1 cellular context compared by ENCODE assay signal in the genomic region with DNA sequence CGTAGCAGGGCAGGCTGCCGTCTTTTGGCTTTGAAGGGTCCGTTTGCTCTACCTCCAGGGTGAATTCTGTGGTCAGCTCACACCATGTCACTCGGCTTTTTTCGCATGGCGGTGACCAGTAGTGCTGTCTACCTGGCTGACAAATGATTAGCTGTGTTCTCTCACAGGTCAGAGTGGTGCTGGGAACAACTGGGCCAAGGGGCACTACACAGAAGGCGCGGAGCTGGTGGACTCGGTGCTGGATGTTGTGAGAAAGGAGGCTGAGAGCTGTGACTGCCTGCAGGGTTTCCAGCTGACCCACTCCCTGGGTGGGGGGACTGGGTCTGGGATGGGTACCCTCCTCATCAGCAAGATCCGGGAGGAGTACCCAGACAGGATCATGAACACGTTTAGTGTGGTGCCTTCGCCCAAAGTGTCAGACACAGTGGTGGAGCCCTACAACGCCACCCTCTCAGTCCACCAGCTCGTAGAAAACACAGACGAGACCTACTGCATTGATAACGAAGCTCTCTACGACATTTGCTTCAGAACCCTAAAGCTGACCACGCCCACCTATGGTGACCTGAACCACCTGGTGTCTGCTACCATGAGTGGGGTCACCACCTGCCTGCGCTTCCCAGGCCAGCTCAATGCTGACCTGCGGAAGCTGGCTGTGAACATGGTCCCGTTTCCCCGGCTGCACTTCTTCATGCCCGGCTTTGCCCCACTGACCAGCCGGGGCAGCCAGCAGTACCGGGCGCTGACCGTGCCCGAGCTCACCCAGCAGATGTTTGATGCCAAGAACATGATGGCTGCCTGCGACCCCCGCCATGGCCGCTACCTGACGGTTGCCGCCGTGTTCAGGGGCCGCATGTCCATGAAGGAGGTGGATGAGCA.
TF ChIP-seq lines count a peak whose summit lies in the region.

No MANE protein-coding gene starts in this region.

TF ChIP-seq in HepG2, 621 proteins besides CTCF, POLR2A, EP300 and RAD21 (continued from another document and continues in another):
- TF ChIP-seq, protein P1, sequence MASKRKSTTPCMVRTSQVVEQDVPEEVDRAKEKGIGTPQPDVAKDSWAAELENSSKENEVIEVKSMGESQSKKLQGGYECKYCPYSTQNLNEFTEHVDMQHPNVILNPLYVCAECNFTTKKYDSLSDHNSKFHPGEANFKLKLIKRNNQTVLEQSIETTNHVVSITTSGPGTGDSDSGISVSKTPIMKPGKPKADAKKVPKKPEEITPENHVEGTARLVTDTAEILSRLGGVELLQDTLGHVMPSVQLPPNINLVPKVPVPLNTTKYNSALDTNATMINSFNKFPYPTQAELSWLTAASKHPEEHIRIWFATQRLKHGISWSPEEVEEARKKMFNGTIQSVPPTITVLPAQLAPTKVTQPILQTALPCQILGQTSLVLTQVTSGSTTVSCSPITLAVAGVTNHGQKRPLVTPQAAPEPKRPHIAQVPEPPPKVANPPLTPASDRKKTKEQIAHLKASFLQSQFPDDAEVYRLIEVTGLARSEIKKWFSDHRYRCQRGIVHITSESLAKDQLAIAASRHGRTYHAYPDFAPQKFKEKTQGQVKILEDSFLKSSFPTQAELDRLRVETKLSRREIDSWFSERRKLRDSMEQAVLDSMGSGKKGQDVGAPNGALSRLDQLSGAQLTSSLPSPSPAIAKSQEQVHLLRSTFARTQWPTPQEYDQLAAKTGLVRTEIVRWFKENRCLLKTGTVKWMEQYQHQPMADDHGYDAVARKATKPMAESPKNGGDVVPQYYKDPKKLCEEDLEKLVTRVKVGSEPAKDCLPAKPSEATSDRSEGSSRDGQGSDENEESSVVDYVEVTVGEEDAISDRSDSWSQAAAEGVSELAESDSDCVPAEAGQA (IDR thresholded peaks at IDR 0.05; ENCODE audit: low read depth): no peak
- TF ChIP-seq, protein P1 (CRISPR knock-in tag; IDR thresholded peaks at IDR 0.05; ENCODE audit: borderline replicate concordance): no peak
- TF ChIP-seq, protein P2, sequence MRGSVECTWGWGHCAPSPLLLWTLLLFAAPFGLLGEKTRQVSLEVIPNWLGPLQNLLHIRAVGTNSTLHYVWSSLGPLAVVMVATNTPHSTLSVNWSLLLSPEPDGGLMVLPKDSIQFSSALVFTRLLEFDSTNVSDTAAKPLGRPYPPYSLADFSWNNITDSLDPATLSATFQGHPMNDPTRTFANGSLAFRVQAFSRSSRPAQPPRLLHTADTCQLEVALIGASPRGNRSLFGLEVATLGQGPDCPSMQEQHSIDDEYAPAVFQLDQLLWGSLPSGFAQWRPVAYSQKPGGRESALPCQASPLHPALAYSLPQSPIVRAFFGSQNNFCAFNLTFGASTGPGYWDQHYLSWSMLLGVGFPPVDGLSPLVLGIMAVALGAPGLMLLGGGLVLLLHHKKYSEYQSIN (CRISPR knock-in tag; IDR thresholded peaks at IDR 0.05; ENCODE audit: borderline replicate concordance): no peak
- no peak for TF ChIP-seq BHLHE40 (IDR thresholded peaks at IDR 0.05; ENCODE audit: low read length)
- TF ChIP-seq MBD4 (IDR thresholded peaks at IDR 0.05; ENCODE audit: borderline replicate concordance, low read length): no peak
- TF ChIP-seq, protein P3, sequence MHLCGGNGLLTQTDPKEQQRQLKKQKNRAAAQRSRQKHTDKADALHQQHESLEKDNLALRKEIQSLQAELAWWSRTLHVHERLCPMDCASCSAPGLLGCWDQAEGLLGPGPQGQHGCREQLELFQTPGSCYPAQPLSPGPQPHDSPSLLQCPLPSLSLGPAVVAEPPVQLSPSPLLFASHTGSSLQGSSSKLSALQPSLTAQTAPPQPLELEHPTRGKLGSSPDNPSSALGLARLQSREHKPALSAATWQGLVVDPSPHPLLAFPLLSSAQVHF (CRISPR knock-in tag; IDR thresholded peaks at IDR 0.05): no peak
- TF ChIP-seq ZBTB38 (CRISPR knock-in tag; IDR thresholded peaks at IDR 0.05): peak; percentile 36; the same call in 1 of the 2 replicates
- no peak for TF ChIP-seq REXO4 (CRISPR knock-in tag; IDR thresholded peaks at IDR 0.05; ENCODE audit: borderline replicate concordance)
- TF ChIP-seq ZNF451 (CRISPR knock-in tag; IDR thresholded peaks at IDR 0.05): no peak
- TF ChIP-seq MEF2D (CRISPR knock-in tag; IDR thresholded peaks at IDR 0.05): 0 out of 2 replicates have a peak, but pooled peaks have one; percentile 25
- TF ChIP-seq AKAP8 (CRISPR knock-in tag; IDR thresholded peaks at IDR 0.05): no peak
- TF ChIP-seq KAT7 (CRISPR knock-in tag; IDR thresholded peaks at IDR 0.05; ENCODE audit: borderline replicate concordance): 0 out of 2 replicates have a peak, but pooled peaks have one; percentile 8
- no peak for TF ChIP-seq SUZ12 (IDR thresholded peaks at IDR 0.05; ENCODE audit: low read depth, low read length)
- no peak for TF ChIP-seq ZFX (CRISPR knock-in tag; IDR thresholded peaks at IDR 0.05; ENCODE audit: low read depth)
- TF ChIP-seq ZNF382 (CRISPR knock-in tag; IDR thresholded peaks at IDR 0.05; ENCODE audit: borderline replicate concordance): no peak
- TF ChIP-seq HNRNPL (IDR thresholded peaks at IDR 0.05; ENCODE audit: low read depth, low read length): 0 out of 2 replicates have a peak, but pooled peaks have one; percentile 52
- TF ChIP-seq ZBTB10 (CRISPR knock-in tag; IDR thresholded peaks at IDR 0.05; ENCODE audit: borderline replicate concordance): no peak
- no peak for TF ChIP-seq IRF2 (CRISPR knock-in tag; IDR thresholded peaks at IDR 0.05)
- TF ChIP-seq SIN3B (IDR thresholded peaks at IDR 0.05; ENCODE audit: low read length): no peak
- TF ChIP-seq, protein P4, sequence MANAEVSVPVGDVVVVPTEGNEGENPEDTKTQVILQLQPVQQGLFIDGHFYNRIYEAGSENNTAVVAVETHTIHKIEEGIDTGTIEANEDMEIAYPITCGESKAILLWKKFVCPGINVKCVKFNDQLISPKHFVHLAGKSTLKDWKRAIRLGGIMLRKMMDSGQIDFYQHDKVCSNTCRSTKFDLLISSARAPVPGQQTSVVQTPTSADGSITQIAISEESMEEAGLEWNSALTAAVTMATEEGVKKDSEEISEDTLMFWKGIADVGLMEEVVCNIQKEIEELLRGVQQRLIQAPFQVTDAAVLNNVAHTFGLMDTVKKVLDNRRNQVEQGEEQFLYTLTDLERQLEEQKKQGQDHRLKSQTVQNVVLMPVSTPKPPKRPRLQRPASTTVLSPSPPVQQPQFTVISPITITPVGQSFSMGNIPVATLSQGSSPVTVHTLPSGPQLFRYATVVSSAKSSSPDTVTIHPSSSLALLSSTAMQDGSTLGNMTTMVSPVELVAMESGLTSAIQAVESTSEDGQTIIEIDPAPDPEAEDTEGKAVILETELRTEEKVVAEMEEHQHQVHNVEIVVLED (CRISPR knock-in tag; IDR thresholded peaks at IDR 0.05; ENCODE audit: borderline replicate concordance): no peak; the same call in 1 of the 2 replicates
- no peak for TF ChIP-seq ZKSCAN1 (IDR thresholded peaks at IDR 0.05; ENCODE audit: low read length)
- TF ChIP-seq RXRA (CRISPR knock-in tag; IDR thresholded peaks at IDR 0.05): peak; percentile 8; the same call in 1 of the 2 replicates
- TF ChIP-seq, protein P5, sequence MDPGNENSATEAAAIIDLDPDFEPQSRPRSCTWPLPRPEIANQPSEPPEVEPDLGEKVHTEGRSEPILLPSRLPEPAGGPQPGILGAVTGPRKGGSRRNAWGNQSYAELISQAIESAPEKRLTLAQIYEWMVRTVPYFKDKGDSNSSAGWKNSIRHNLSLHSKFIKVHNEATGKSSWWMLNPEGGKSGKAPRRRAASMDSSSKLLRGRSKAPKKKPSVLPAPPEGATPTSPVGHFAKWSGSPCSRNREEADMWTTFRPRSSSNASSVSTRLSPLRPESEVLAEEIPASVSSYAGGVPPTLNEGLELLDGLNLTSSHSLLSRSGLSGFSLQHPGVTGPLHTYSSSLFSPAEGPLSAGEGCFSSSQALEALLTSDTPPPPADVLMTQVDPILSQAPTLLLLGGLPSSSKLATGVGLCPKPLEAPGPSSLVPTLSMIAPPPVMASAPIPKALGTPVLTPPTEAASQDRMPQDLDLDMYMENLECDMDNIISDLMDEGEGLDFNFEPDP (CRISPR knock-in tag; conservative IDR thresholded peaks at IDR 0.05): no peak
- TF ChIP-seq NR1H2 (CRISPR knock-in tag; IDR thresholded peaks at IDR 0.05; ENCODE audit: borderline replicate concordance, low read depth): 0 out of 2 replicates have a peak, but pooled peaks have one; percentile 15
- TF ChIP-seq, protein P6, sequence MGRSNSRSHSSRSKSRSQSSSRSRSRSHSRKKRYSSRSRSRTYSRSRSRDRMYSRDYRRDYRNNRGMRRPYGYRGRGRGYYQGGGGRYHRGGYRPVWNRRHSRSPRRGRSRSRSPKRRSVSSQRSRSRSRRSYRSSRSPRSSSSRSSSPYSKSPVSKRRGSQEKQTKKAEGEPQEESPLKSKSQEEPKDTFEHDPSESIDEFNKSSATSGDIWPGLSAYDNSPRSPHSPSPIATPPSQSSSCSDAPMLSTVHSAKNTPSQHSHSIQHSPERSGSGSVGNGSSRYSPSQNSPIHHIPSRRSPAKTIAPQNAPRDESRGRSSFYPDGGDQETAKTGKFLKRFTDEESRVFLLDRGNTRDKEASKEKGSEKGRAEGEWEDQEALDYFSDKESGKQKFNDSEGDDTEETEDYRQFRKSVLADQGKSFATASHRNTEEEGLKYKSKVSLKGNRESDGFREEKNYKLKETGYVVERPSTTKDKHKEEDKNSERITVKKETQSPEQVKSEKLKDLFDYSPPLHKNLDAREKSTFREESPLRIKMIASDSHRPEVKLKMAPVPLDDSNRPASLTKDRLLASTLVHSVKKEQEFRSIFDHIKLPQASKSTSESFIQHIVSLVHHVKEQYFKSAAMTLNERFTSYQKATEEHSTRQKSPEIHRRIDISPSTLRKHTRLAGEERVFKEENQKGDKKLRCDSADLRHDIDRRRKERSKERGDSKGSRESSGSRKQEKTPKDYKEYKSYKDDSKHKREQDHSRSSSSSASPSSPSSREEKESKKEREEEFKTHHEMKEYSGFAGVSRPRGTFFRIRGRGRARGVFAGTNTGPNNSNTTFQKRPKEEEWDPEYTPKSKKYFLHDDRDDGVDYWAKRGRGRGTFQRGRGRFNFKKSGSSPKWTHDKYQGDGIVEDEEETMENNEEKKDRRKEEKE (IDR thresholded peaks at IDR 0.05): no peak
- TF ChIP-seq, protein P7, sequence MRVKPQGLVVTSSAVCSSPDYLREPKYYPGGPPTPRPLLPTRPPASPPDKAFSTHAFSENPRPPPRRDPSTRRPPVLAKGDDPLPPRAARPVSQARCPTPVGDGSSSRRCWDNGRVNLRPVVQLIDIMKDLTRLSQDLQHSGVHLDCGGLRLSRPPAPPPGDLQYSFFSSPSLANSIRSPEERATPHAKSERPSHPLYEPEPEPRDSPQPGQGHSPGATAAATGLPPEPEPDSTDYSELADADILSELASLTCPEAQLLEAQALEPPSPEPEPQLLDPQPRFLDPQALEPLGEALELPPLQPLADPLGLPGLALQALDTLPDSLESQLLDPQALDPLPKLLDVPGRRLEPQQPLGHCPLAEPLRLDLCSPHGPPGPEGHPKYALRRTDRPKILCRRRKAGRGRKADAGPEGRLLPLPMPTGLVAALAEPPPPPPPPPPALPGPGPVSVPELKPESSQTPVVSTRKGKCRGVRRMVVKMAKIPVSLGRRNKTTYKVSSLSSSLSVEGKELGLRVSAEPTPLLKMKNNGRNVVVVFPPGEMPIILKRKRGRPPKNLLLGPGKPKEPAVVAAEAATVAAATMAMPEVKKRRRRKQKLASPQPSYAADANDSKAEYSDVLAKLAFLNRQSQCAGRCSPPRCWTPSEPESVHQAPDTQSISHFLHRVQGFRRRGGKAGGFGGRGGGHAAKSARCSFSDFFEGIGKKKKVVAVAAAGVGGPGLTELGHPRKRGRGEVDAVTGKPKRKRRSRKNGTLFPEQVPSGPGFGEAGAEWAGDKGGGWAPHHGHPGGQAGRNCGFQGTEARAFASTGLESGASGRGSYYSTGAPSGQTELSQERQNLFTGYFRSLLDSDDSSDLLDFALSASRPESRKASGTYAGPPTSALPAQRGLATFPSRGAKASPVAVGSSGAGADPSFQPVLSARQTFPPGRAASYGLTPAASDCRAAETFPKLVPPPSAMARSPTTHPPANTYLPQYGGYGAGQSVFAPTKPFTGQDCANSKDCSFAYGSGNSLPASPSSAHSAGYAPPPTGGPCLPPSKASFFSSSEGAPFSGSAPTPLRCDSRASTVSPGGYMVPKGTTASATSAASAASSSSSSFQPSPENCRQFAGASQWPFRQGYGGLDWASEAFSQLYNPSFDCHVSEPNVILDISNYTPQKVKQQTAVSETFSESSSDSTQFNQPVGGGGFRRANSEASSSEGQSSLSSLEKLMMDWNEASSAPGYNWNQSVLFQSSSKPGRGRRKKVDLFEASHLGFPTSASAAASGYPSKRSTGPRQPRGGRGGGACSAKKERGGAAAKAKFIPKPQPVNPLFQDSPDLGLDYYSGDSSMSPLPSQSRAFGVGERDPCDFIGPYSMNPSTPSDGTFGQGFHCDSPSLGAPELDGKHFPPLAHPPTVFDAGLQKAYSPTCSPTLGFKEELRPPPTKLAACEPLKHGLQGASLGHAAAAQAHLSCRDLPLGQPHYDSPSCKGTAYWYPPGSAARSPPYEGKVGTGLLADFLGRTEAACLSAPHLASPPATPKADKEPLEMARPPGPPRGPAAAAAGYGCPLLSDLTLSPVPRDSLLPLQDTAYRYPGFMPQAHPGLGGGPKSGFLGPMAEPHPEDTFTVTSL (CRISPR knock-in tag; IDR thresholded peaks at IDR 0.05; ENCODE audit: borderline replicate concordance): no peak
- TF ChIP-seq ZNF160 (CRISPR knock-in tag; IDR thresholded peaks at IDR 0.05): peak; percentile 5; the same call in 1 of the 2 replicates
